ENCODE assay signal across 1 cellular context in genomic region chr12:46934374-46935111, GRCh38.
TF ChIP-seq lines count a peak whose summit lies in the region.

No MANE protein-coding gene starts in this region.

TF ChIP-seq in HepG2, 621 proteins besides CTCF, POLR2A, EP300 and RAD21 (continued from another document and continues in another):
- TF ChIP-seq SP5 (CRISPR knock-in tag; IDR thresholded peaks at IDR 0.05; ENCODE audit: borderline replicate concordance, low read depth), result 0 out of 2 replicates have a peak, but pooled peaks have one; percentile 27
- peak; percentile 49; the same call in 1 of the 2 replicates for TF ChIP-seq ZNF331 (CRISPR knock-in tag; IDR thresholded peaks at IDR 0.05)
- no peak for TF ChIP-seq THAP9 (CRISPR knock-in tag; IDR thresholded peaks at IDR 0.05; ENCODE audit: borderline replicate concordance)
- TF ChIP-seq CEBPB (IDR thresholded peaks at IDR 0.05; ENCODE audit: borderline replicate concordance, low read depth, low read length), result peak; percentile 91
- no peak for TF ChIP-seq REPIN1 (CRISPR knock-in tag; IDR thresholded peaks at IDR 0.05; ENCODE audit: borderline replicate concordance, low read depth)
- TF ChIP-seq AHDC1 (CRISPR knock-in tag; IDR thresholded peaks at IDR 0.05; ENCODE audit: borderline replicate concordance), result peak; percentile 62; the same call in 1 of the 2 replicates
- TF ChIP-seq STAT6 (CRISPR knock-in tag; IDR thresholded peaks at IDR 0.05; ENCODE audit: borderline replicate concordance), result no peak
- TF ChIP-seq SP1 (IDR thresholded peaks at IDR 0.05), result no peak
- no peak for TF ChIP-seq SP1 (CRISPR knock-in tag; IDR thresholded peaks at IDR 0.05)
- no peak for TF ChIP-seq MEF2D (CRISPR knock-in tag; IDR thresholded peaks at IDR 0.05)
- TF ChIP-seq ZNF10 (CRISPR knock-in tag; IDR thresholded peaks at IDR 0.05; ENCODE audit: borderline replicate concordance, low read depth), result no peak
- no peak for TF ChIP-seq ZBTB43 (CRISPR knock-in tag; conservative IDR thresholded peaks at IDR 0.05)
- TF ChIP-seq KDM4B (CRISPR knock-in tag; IDR thresholded peaks at IDR 0.05), result no peak
- TF ChIP-seq ZNF468 (CRISPR knock-in tag; IDR thresholded peaks at IDR 0.05), result no peak
- no peak for TF ChIP-seq PAWR (CRISPR knock-in tag; IDR thresholded peaks at IDR 0.05; ENCODE audit: borderline replicate concordance)
- TF ChIP-seq HMG20B (CRISPR knock-in tag; conservative IDR thresholded peaks at IDR 0.05), result 0 out of 2 replicates have a peak, but pooled peaks have one; percentile 32
- no peak for TF ChIP-seq ZNF18 (CRISPR knock-in tag; IDR thresholded peaks at IDR 0.05; ENCODE audit: insufficient replicate concordance)
- TF ChIP-seq PBX2 (CRISPR knock-in tag; IDR thresholded peaks at IDR 0.05), result no peak
- peak; percentile 75 for TF ChIP-seq FOXA3 (CRISPR knock-in tag; IDR thresholded peaks at IDR 0.05)
- TF ChIP-seq HOXD1 (CRISPR knock-in tag; IDR thresholded peaks at IDR 0.05), result no peak
- TF ChIP-seq HMGA1 (CRISPR knock-in tag; conservative IDR thresholded peaks at IDR 0.05), result no peak
- TF ChIP-seq ZNF407 (CRISPR knock-in tag; IDR thresholded peaks at IDR 0.05; ENCODE audit: not compliant biosample characterization), result no peak
- no peak for TF ChIP-seq NFKBIZ (CRISPR knock-in tag; IDR thresholded peaks at IDR 0.05)
- no peak for TF ChIP-seq ARID3A (IDR thresholded peaks at IDR 0.05; ENCODE audit: low read depth, low read length)
- no peak for TF ChIP-seq SMARCE1 (IDR thresholded peaks at IDR 0.05; ENCODE audit: borderline replicate concordance)
- TF ChIP-seq ZNF83 (CRISPR knock-in tag; IDR thresholded peaks at IDR 0.05; ENCODE audit: borderline replicate concordance), result no peak
- TF ChIP-seq AKAP8 (CRISPR knock-in tag; IDR thresholded peaks at IDR 0.05), result no peak
- TF ChIP-seq ZNF432 (CRISPR knock-in tag; IDR thresholded peaks at IDR 0.05; ENCODE audit: borderline replicate concordance), result no peak
